10 cellular contexts compared by ENCODE assay signal in genomic region chr4:169027663-169028062, GRCh38.
"Had no signal": no experiment of that assay in that cellular context is flagged by ENCODE, and none has a peak within 500 bp of the region (broad histone marks: within the 10 kb centered on the region; RNA-seq: fewer than 3 reads in every experiment).

No MANE protein-coding gene starts in this region.

- ATAC-seq: GM23338, HCT116 had no signal

- H3K9ac ChIP-seq: GM23248 had no signal

- H3K27ac Mint-ChIP-seq: GM23338, H9, HFFc6 had no signal

- H3K9me3 Mint-ChIP-seq: HFFc6 had no signal

- H2AFZ ChIP-seq: GM23248, GM23338 had no signal

- FAIRE-seq: H54 had no signal

- H3K36me3 ChIP-seq: HAP-1 had no signal

- H3K4me3 ChIP-seq: GM23248, GM23338, HAP-1 had no signal

- H3K4me2 ChIP-seq: GM23338 had no signal

- DNase-seq: GM23248, GOT3, H7, H9, HCEC 1CT, HFFc6 had no signal

- H3K27ac ChIP-seq: GM23248 had no signal

- H3K4me3 Mint-ChIP-seq: GM23338, H9, HFFc6 had no signal
